ENCODE assay signal across 1 cellular context in genomic region chr15:101530224-101530958, GRCh38.
TF ChIP-seq lines count a peak whose summit lies in the region.

No MANE protein-coding gene starts in this region.

TF ChIP-seq in SK-N-SH, 30 proteins besides CTCF, POLR2A, EP300 and RAD21 (continued from another document):
- TF ChIP-seq RFX5 (IDR thresholded peaks at IDR 0.05; ENCODE audit: low read length) (no peak), EZH2phosphoT487 (IDR thresholded peaks at IDR 0.05; ENCODE audit: borderline replicate concordance, low read depth) (no peak), GATA2 (CRISPR knock-in tag; IDR thresholded peaks at IDR 0.05) (no peak), MEF2A (IDR thresholded peaks at IDR 0.05; ENCODE audit: borderline replicate concordance, low read depth) (no peak), TCF12 (IDR thresholded peaks at IDR 0.05) (no peak), NFIC (IDR thresholded peaks at IDR 0.05; ENCODE audit: borderline replicate concordance) (no peak), JUND (IDR thresholded peaks at IDR 0.05) (no peak), SMC3 (IDR thresholded peaks at IDR 0.05; ENCODE audit: low read depth, low read length) (no peak), SIN3A (IDR thresholded peaks at IDR 0.05; ENCODE audit: borderline replicate concordance, low read depth, low read length) (no peak)
- TF ChIP-seq, protein P1, sequence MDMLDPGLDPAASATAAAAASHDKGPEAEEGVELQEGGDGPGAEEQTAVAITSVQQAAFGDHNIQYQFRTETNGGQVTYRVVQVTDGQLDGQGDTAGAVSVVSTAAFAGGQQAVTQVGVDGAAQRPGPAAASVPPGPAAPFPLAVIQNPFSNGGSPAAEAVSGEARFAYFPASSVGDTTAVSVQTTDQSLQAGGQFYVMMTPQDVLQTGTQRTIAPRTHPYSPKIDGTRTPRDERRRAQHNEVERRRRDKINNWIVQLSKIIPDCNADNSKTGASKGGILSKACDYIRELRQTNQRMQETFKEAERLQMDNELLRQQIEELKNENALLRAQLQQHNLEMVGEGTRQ (IDR thresholded peaks at IDR 0.05; ENCODE audit: borderline replicate concordance, low read depth, low read length) = no peak
- TF ChIP-seq, protein P2, sequence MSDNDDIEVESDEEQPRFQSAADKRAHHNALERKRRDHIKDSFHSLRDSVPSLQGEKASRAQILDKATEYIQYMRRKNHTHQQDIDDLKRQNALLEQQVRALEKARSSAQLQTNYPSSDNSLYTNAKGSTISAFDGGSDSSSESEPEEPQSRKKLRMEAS (IDR thresholded peaks at IDR 0.05; ENCODE audit: low read depth) = no peak
TF ChIP-seq in SK-N-SH: peak in this region for 0.
